3 cellular contexts compared by ENCODE assay signal in the genomic region with DNA sequence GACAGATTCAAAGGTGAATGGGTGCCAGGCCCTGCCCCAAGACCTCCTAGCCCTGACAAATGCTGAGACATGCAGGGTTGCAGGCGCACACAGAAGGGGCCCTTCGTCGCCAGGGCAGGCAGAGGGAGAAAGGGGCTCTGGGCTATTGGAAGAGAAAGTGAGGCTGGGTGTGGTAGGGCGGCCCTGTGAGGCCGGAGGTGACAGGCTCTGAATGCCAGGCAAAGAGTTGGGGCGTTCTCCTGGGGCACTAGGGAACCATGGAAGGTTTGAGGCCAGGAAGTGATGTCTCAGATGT.
TF ChIP-seq lines count a peak whose summit lies in the region.

No MANE protein-coding gene starts in this region.

TF ChIP-seq in SK-N-SH, 30 proteins besides CTCF, POLR2A, EP300 and RAD21 (continues in another document):
- TF ChIP-seq GABPA (IDR thresholded peaks at IDR 0.05; ENCODE audit: low read depth), result no peak
- no peak for TF ChIP-seq RXRA (IDR thresholded peaks at IDR 0.05; ENCODE audit: borderline replicate concordance, low read depth)
- TF ChIP-seq GATA2 (CRISPR knock-in tag; IDR thresholded peaks at IDR 0.05), result no peak
- TF ChIP-seq SMC3 (IDR thresholded peaks at IDR 0.05; ENCODE audit: low read depth, low read length), result no peak
- no peak for TF ChIP-seq REST (IDR thresholded peaks at IDR 0.05; ENCODE audit: low read depth, low read length)
- no peak for TF ChIP-seq TAF1 (IDR thresholded peaks at IDR 0.05; ENCODE audit: borderline replicate concordance, low read depth, low read length)
- no peak for TF ChIP-seq TCF12 (IDR thresholded peaks at IDR 0.05)
- TF ChIP-seq MEF2A (IDR thresholded peaks at IDR 0.05; ENCODE audit: borderline replicate concordance, low read depth), result no peak
- no peak for TF ChIP-seq FOSL2 (IDR thresholded peaks at IDR 0.05; ENCODE audit: borderline replicate concordance, low read depth)
- TF ChIP-seq ZBTB33 (IDR thresholded peaks at IDR 0.05; ENCODE audit: borderline replicate concordance, low read depth), result no peak
- TF ChIP-seq ELF1 (IDR thresholded peaks at IDR 0.05), result no peak
- no peak for TF ChIP-seq POLR2AphosphoS5 (IDR thresholded peaks at IDR 0.05; ENCODE audit: low read depth, low read length)
- no peak for TF ChIP-seq SIN3A (IDR thresholded peaks at IDR 0.05; ENCODE audit: borderline replicate concordance, low read depth, low read length)
- TF ChIP-seq JUND (IDR thresholded peaks at IDR 0.05), result no peak
- TF ChIP-seq NRF1 (IDR thresholded peaks at IDR 0.05; ENCODE audit: low read depth, low read length), result no peak
- no peak for TF ChIP-seq FOXJ3 (CRISPR knock-in tag; IDR thresholded peaks at IDR 0.05)
- no peak for TF ChIP-seq RFX5 (IDR thresholded peaks at IDR 0.05; ENCODE audit: low read length)
- TF ChIP-seq TEAD4 (IDR thresholded peaks at IDR 0.05; ENCODE audit: borderline replicate concordance, insufficient read depth), result no peak
- TF ChIP-seq NFIC (IDR thresholded peaks at IDR 0.05; ENCODE audit: borderline replicate concordance), result no peak

TF ChIP-seq in SK-N-SH treated with all-trans-retinoic acid at 6 μM for 48 hours, 23 proteins besides CTCF, POLR2A, EP300 and RAD21:
- TF ChIP-seq TOX (CRISPR knock-in tag; IDR thresholded peaks at IDR 0.05; ENCODE audit: borderline replicate concordance), result no peak

TF ChIP-seq in H1, 55 proteins besides CTCF, POLR2A, EP300 and RAD21:
- no peak for TF ChIP-seq SIRT6 (IDR thresholded peaks at IDR 0.05; ENCODE audit: low read length)
